In genomic region chr2:226720948-226721347, GRCh38 we compare ENCODE assay signal across 12 cellular contexts.
"Had no signal": no experiment of that assay in that cellular context is flagged by ENCODE, and none has a peak within 500 bp of the region (broad histone marks: within the 10 kb centered on the region; RNA-seq: fewer than 3 reads in every experiment).

No MANE protein-coding gene starts in this region.

- H3K27me3 ChIP-seq: tibial artery, vagina had no signal

- H3K36me3 ChIP-seq: neutrophil, tibial artery, vagina had no signal

- H3K4me1 Mint-ChIP-seq: immature natural killer cell had no signal

- H3K4me3 ChIP-seq: tibial artery, vagina had no signal

- H3K9me3 ChIP-seq: neutrophil, tibial artery, vagina had no signal

- H3K27ac ChIP-seq: neutrophil, tibial artery, vagina had no signal

- H3K4me3 Mint-ChIP-seq: activated T-helper 17 cell treated with anti-CD3 and anti-CD28 coated beads, Interleukin-2, amount 50 U/mL, for 72 hours; immature natural killer cell; stimulated activated memory B cell treated with anti-CD40 and anti-IgM and Interleukin-4, amounts not matched to agents 10 μg/mL and 1 μg/mL and 100 μg/mL, for 72 hours had no signal

- H3K27ac Mint-ChIP-seq: activated T-helper 17 cell treated with anti-CD3 and anti-CD28 coated beads, Interleukin-2, amount 50 U/mL, for 72 hours; immature natural killer cell; stimulated activated memory B cell treated with anti-CD40 and anti-IgM and Interleukin-4, amounts not matched to agents 10 μg/mL and 1 μg/mL and 100 μg/mL, for 72 hours had no signal

- H3K36me3 Mint-ChIP-seq: immature natural killer cell; stimulated activated memory B cell treated with anti-CD40 and anti-IgM and Interleukin-4, amounts not matched to agents 10 μg/mL and 1 μg/mL and 100 μg/mL, for 72 hours had no signal

- DNase-seq: activated CD4-positive, CD25-positive, alpha-beta regulatory T cell treated with anti-CD3 and anti-CD28 coated beads, Interleukin-2, amount 50 U/mL, for 72 hours; activated naive CD4-positive, alpha-beta T cell treated with Interleukin-2 at 50 U/mL for 16 hours; immature natural killer cell; midbrain; T-helper 1 cell; T1000 had no signal

- H3K9me3 Mint-ChIP-seq: activated T-helper 17 cell treated with anti-CD3 and anti-CD28 coated beads, Interleukin-2, amount 50 U/mL, for 72 hours; immature natural killer cell; stimulated activated memory B cell treated with anti-CD40 and anti-IgM and Interleukin-4, amounts not matched to agents 10 μg/mL and 1 μg/mL and 100 μg/mL, for 72 hours had no signal

- ATAC-seq: activated T-helper 17 cell treated with anti-CD3 and anti-CD28 coated beads, Interleukin-2, amount 50 U/mL, for 72 hours; esophagus mucosa; stimulated activated memory B cell treated with anti-CD40 and anti-IgM and Interleukin-4, amounts not matched to agents 10 μg/mL and 1 μg/mL and 100 μg/mL, for 72 hours had no signal
